Comparison of ENCODE assay signal across 15 cellular contexts in genomic region chr7:116232920-116233319, GRCh38. TPM values are rescaled to one million over a fixed set of nuclear protein-coding genes. Genes with fewer than 3 reads are reported as not detected.
A peak's percentile ranks its signal among the peaks of the same experiment; 100 is the strongest.
DNase-seq lines count a peak whose midpoint lies in the region; ATAC-seq and TF ChIP-seq lines count a peak whose summit lies in the region.
"Had no signal": no experiment of that assay in that cellular context is flagged by ENCODE, and none has a peak within 500 bp of the region (broad histone marks: within the 10 kb centered on the region; RNA-seq: fewer than 3 reads in every experiment).

No MANE protein-coding gene starts in this region.

- peaks cover 96% of the 10 kb centered on the region for H3K4me1 Mint-ChIP-seq in activated naive CD4-positive, alpha-beta T cell treated with anti-CD3 and anti-CD28 coated beads, Interleukin-2, amount 50 U/mL, for 24 hours
- peaks cover 74 to 93% (median 90%) of the 10 kb centered on the region in 3 donors for H3K4me1 Mint-ChIP-seq in T-cell
- peaks cover 70% of the 10 kb centered on the region for H3K4me1 Mint-ChIP-seq in activated CD4-positive, alpha-beta T cell treated with anti-CD3 and anti-CD28 coated beads, Interleukin-2, amount 10 ng/mL, durations not matched to agents 7 days and 5 days

- H3K4me1 ChIP-seq in hepatocyte (ENCODE audit: insufficient read depth) (peaks cover 20% of the 10 kb centered on the region), vagina (peaks cover 48% of the 10 kb centered on the region), upper lobe of left lung (peaks cover 27 to 35% (median 30%) of the 10 kb centered on the region in 4 donors)
- H3K4me1 ChIP-seq: BE2C had no signal

- H3K4me2 ChIP-seq in hepatocyte: no peak overlapping the region
- H3K4me2 ChIP-seq: GM23338 had no signal

- H3K27ac Mint-ChIP-seq in activated naive CD4-positive, alpha-beta T cell treated with anti-CD3 and anti-CD28 coated beads, Interleukin-2, amount 50 U/mL, for 24 hours: peak overlapping the region; percentile 71
- H3K27ac Mint-ChIP-seq in T-cell: peak overlapping the region; percentile 75 to 91
- no peak overlapping the region for H3K27ac Mint-ChIP-seq in activated CD4-positive, alpha-beta T cell treated with anti-CD3 and anti-CD28 coated beads, Interleukin-2, amount 10 ng/mL, durations not matched to agents 7 days and 5 days

- H3K9me3 ChIP-seq in hepatocyte (ENCODE audit: low read depth) (no peaks in the 10 kb centered on the region), vagina (no peaks in the 10 kb centered on the region), upper lobe of left lung (no peaks in the 10 kb centered on the region)
- H3K9me3 ChIP-seq: BE2C had no signal

- H3K79me2 ChIP-seq in hepatocyte: peaks cover 82% of the 10 kb centered on the region

- TF ChIP-seq EP300 in upper lobe of left lung (IDR thresholded peaks at IDR 0.05): no peak

- no peak overlapping the region for H3K4me3 ChIP-seq in hepatocyte
- no peak overlapping the region for H3K4me3 ChIP-seq in vagina
- no peak overlapping the region for H3K4me3 ChIP-seq in upper lobe of left lung
- H3K4me3 ChIP-seq: GM23338 had no signal

- H4K20me1 ChIP-seq in hepatocyte (ENCODE audit: insufficient read depth, poor library complexity, severe bottlenecking): peaks cover 24% of the 10 kb centered on the region

- DNase-seq in activated naive CD4-positive, alpha-beta T cell treated with anti-CD3 and anti-CD28 coated beads, Interleukin-2, amount 50 U/mL, for 16 hours: no peak
- DNase-seq in T-cell (no peak), hepatocyte (ENCODE audit: low spot score) (no peak), vagina (ENCODE audit: extremely low spot score in 2 of 2) (no peak), upper lobe of left lung (no peak), NCI-H526 (lab: John Stamatoyannopoulos, UW) (no peak)
- no peak for DNase-seq in activated CD4-positive, alpha-beta T cell treated with anti-CD3 and anti-CD28 coated beads, Interleukin-2, amount 10 ng/mL, durations not matched to agents 7 days and 5 days
- DNase-seq: activated CD4-positive, alpha-beta T cell treated with anti-CD3 and anti-CD28 coated beads for 1 hour; activated effector memory CD4-positive, alpha-beta T cell treated with Interleukin-2 at 50 U/mL for 16 hours; BE2C; Right ventricle myocardium superior; stimulated activated CD4-positive, alpha-beta T cell treated with anti-CD3 and anti-CD28 coated beads, Interleukin-2, amount 100 ng/mL, for 48 hours had no signal

- TF ChIP-seq POLR2A in vagina (IDR thresholded peaks at IDR 0.05) (no peak), upper lobe of left lung (IDR thresholded peaks at IDR 0.05) (no peak)

- POLR2A ChIA-PET in T-cell (lab: Charles Lee): interaction anchor here in 1 of 2 donors (0.7 to 3.8 kb wide), 3 partner anchors 22 to 976 kb away, joined by 4 to 32 read pairs (median 4); partner anchors contain the start of gene TES
- POLR2A ChIA-PET in activated CD4-positive, alpha-beta T cell treated with anti-CD3 and anti-CD28 coated beads, Interleukin-2, amount 10 ng/mL, durations not matched to agents 7 days and 5 days (lab: Charles Lee): no interaction called here

- no peak overlapping the region for H3K4me3 Mint-ChIP-seq in activated naive CD4-positive, alpha-beta T cell treated with anti-CD3 and anti-CD28 coated beads, Interleukin-2, amount 50 U/mL, for 24 hours
- H3K4me3 Mint-ChIP-seq in T-cell: no peak overlapping the region
- no peak overlapping the region for H3K4me3 Mint-ChIP-seq in activated CD4-positive, alpha-beta T cell treated with anti-CD3 and anti-CD28 coated beads, Interleukin-2, amount 10 ng/mL, durations not matched to agents 7 days and 5 days
- H3K4me3 Mint-ChIP-seq: GM23338 had no signal

- H2AFZ ChIP-seq in hepatocyte: no peak overlapping the region
- H2AFZ ChIP-seq: GM23338, parathyroid adenoma had no signal

- H3K27me3 ChIP-seq in hepatocyte: no peaks in the 10 kb centered on the region
- no peaks in the 10 kb centered on the region for H3K27me3 ChIP-seq in vagina
- no peaks in the 10 kb centered on the region for H3K27me3 ChIP-seq in upper lobe of left lung
- H3K27me3 ChIP-seq: BE2C had no signal

- no peaks in the 10 kb centered on the region for H3K9me2 ChIP-seq in hepatocyte (replicated peaks; ENCODE audit: insufficient read depth)

- intact Hi-C loops in vagina (cut with DNase I): no loop called here

- H3K36me3 Mint-ChIP-seq in activated naive CD4-positive, alpha-beta T cell treated with anti-CD3 and anti-CD28 coated beads, Interleukin-2, amount 50 U/mL, for 24 hours: peaks cover 6% of the 10 kb centered on the region
- peaks cover 11% of the 10 kb centered on the region for H3K36me3 Mint-ChIP-seq in T-cell
- H3K36me3 Mint-ChIP-seq in activated CD4-positive, alpha-beta T cell treated with anti-CD3 and anti-CD28 coated beads, Interleukin-2, amount 10 ng/mL, durations not matched to agents 7 days and 5 days (ENCODE audit: low read depth): peaks cover 24% of the 10 kb centered on the region

- CTCF ChIA-PET in T-cell (lab: Charles Lee): interaction anchor here (0.7 to 15.8 kb wide), 15 partner anchors 8 to 883 kb away, joined by 3 to 450 read pairs (median 3); partner anchors contain the start of gene TES (in 1 of the 2)
- CTCF ChIA-PET in activated CD4-positive, alpha-beta T cell treated with anti-CD3 and anti-CD28 coated beads, Interleukin-2, amount 10 ng/mL, durations not matched to agents 7 days and 5 days (lab: Charles Lee): interaction anchor here (1.2 to 1.3 kb wide), 2 partner anchors 17 to 53 kb away, joined by 3 to 4 read pairs; no protein-coding TSS in a partner anchor

- H3K36me3 ChIP-seq in hepatocyte (replicated peaks; ENCODE audit: insufficient read depth, low read depth) (no peaks in the 10 kb centered on the region), vagina (no peaks in the 10 kb centered on the region), upper lobe of left lung (peaks cover 0 to 5% (median 1%) of the 10 kb centered on the region in 4 donors)
- H3K36me3 ChIP-seq: BE2C had no signal

- H3K27ac ChIP-seq in hepatocyte: peak overlapping the region; percentile 7
- H3K27ac ChIP-seq in vagina: peak overlapping the region; percentile 18
- H3K27ac ChIP-seq in upper lobe of left lung: no peak overlapping the region

- H3K27me3 Mint-ChIP-seq in activated naive CD4-positive, alpha-beta T cell treated with anti-CD3 and anti-CD28 coated beads, Interleukin-2, amount 50 U/mL, for 24 hours: no peaks in the 10 kb centered on the region
- no peaks in the 10 kb centered on the region for H3K27me3 Mint-ChIP-seq in T-cell
- H3K27me3 Mint-ChIP-seq in activated CD4-positive, alpha-beta T cell treated with anti-CD3 and anti-CD28 coated beads, Interleukin-2, amount 10 ng/mL, durations not matched to agents 7 days and 5 days: no peaks in the 10 kb centered on the region

- WGBS in hepatocyte (ENCODE audit: low lambda C conversion rate, missing lambda C conversion rate): 76% methylated on average over 1 of the region's 1 CpG
- 65 to 69% methylated on average over 1 of the region's 1 CpG for WGBS in upper lobe of left lung, 2 donors

- ATAC-seq in T-cell (replicated peaks in 1 of 4) (no peak), upper lobe of left lung (ENCODE audit: low FRiP score in 2 of 2) (no peak)
- ATAC-seq: GM23338 had no signal

- no peaks in the 10 kb centered on the region for H3K9me3 Mint-ChIP-seq in activated naive CD4-positive, alpha-beta T cell treated with anti-CD3 and anti-CD28 coated beads, Interleukin-2, amount 50 U/mL, for 24 hours
- no peaks in the 10 kb centered on the region for H3K9me3 Mint-ChIP-seq in T-cell
- H3K9me3 Mint-ChIP-seq in activated CD4-positive, alpha-beta T cell treated with anti-CD3 and anti-CD28 coated beads, Interleukin-2, amount 10 ng/mL, durations not matched to agents 7 days and 5 days: no peaks in the 10 kb centered on the region
- H3K9me3 Mint-ChIP-seq: GM23338 had no signal

- TF ChIP-seq CTCF in hepatocyte (IDR thresholded peaks at IDR 0.05; ENCODE audit: poor library complexity) (no peak), vagina (IDR thresholded peaks at IDR 0.05) (no peak), upper lobe of left lung (IDR thresholded peaks at IDR 0.05) (no peak)

RNA-seq across cellular contexts. Expression of gene TES, which starts 22.6 kb away (rescaled TPM):
- total RNA-seq in T-cell (100 to 1,000 TPM; 101 to 132 (median 117) TPM), hepatocyte (122 and 129 TPM in 2 replicates), vagina (87.7 TPM), upper lobe of left lung (100 to 1,000 TPM in 2 of 6 donors, 10 to 100 TPM in 4; 58.0 to 159 (median 87.1) TPM)
- polyA plus RNA-seq in hepatocyte: 75.2 and 83.2 TPM in 2 replicates
- 100 to 1,000 TPM; 139 to 140 TPM for total RNA-seq in activated CD4-positive, alpha-beta T cell treated with anti-CD3 and anti-CD28 coated beads, Interleukin-2, amount 10 ng/mL, durations not matched to agents 7 days and 5 days

Comparison
In these comparisons a context has a peak if more than half of its experiments do, and no peak if none do; other contexts are left out.
1. H3K27ac ChIP-seq: peak in hepatocyte (single experiment) and vagina (single experiment); none in upper lobe of left lung (0 of 4).